ENCODE assay signal across 15 cellular contexts in the genomic region with DNA sequence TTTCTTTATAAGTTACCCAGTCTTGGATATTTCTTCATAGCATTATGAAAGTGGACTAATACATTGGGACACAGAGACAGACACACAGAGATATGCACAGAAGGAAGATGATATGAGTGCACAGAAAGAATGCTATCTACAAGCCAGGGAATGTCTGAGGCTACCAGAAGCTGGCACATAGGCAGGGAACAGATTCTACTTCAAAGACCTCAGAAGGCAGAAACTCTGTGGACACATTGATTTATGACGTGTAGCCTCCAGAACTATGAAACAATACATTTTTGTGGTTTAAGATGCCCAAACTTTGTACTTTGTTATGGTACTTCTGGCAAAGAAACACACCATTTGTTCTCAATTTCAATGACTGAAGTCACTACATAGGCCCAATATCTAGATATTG.
A peak's percentile ranks its signal among the peaks of the same experiment; 100 is the strongest.
DNase-seq lines count a peak whose midpoint lies in the region; TF ChIP-seq lines count a peak whose summit lies in the region.
"Had no signal": no experiment of that assay in that cellular context is flagged by ENCODE, and none has a peak within 500 bp of the region (broad histone marks: within the 10 kb centered on the region; RNA-seq: fewer than 3 reads in every experiment).

No MANE protein-coding gene starts in this region.

- POLR2A ChIA-PET in AG04449 (lab: Yijun Ruan, JAX), result no interaction called here

- CTCF ChIA-PET in AG04449 (lab: Yijun Ruan, JAX), result interaction anchor here (0.9 kb wide), 1 partner anchor 565 kb away, joined by 3 read pairs; no protein-coding TSS in a partner anchor

- peak; percentile 56 for DNase-seq in AG04449 (ENCODE audit: low read depth, low spot score)
- peak; percentile 82 for DNase-seq in HFFc6
- DNase-seq in astrocyte of the hippocampus (ENCODE audit: low read depth, low spot score), result peak; percentile 85
- peak; percentile 79 for DNase-seq in glomerular visceral epithelial cell (ENCODE audit: extremely low spot score)
- no peak for DNase-seq in coronary artery (ENCODE audit: low spot score)
- no peak for DNase-seq in UCSD-AML1 (lab: John Stamatoyannopoulos, UW; ENCODE audit: unreplicated experiment)
- DNase-seq in activated CD4-positive, alpha-beta T cell treated with anti-CD3 and anti-CD28 coated beads, Interleukin-2, amount 50 U/mL, for 4 hours, result no peak
- no peak for DNase-seq in dermis blood vessel endothelial cell
- DNase-seq: anterior cingulate cortex; naive B cell; NCI-H2029; NCI-H69; stimulated activated naive CD8-positive, alpha-beta T cell treated with anti-CD3 and anti-CD28 coated beads, Interleukin-15, amount 100 ng/mL, for 72 hours; uterus had no signal

- TF ChIP-seq CTCF in AG04449 (IDR thresholded peaks at IDR 0.05; ENCODE audit: insufficient read depth, low read length, missing control alignments) (no peak), HFFc6 (IDR thresholded peaks at IDR 0.05) (no peak), coronary artery (IDR thresholded peaks at IDR 0.05) (no peak)

- H3K27ac ChIP-seq in coronary artery, result no peak overlapping the region
- H3K27ac ChIP-seq: uterus had no signal

- H3K27ac Mint-ChIP-seq in HFFc6, result peak overlapping the region; percentile 13; the same call in 1 of the 2 replicates
- H3K27ac Mint-ChIP-seq: progenitor cell of endocrine pancreas had no signal

- H3K4me3 ChIP-seq in AG04449 (ENCODE audit: low read depth, low read length), result no peak overlapping the region
- no peak overlapping the region for H3K4me3 ChIP-seq in coronary artery
- H3K4me3 ChIP-seq: uterus had no signal

- H3K4me3 Mint-ChIP-seq in HFFc6, result no peak overlapping the region
- H3K4me3 Mint-ChIP-seq: naive B cell; stimulated activated naive CD8-positive, alpha-beta T cell treated with anti-CD3 and anti-CD28 coated beads, Interleukin-15, amount 100 ng/mL, for 72 hours had no signal

- H3K4me1 Mint-ChIP-seq in HFFc6 (ENCODE audit: low read depth), result peaks cover 16% of the 10 kb centered on the region
- H3K4me1 Mint-ChIP-seq: stimulated activated naive CD8-positive, alpha-beta T cell treated with anti-CD3 and anti-CD28 coated beads, Interleukin-15, amount 100 ng/mL, for 72 hours had no signal

- H3K9me3 Mint-ChIP-seq in HFFc6, result no peaks in the 10 kb centered on the region

- H3K36me3 Mint-ChIP-seq in HFFc6 (ENCODE audit: low read depth), result peaks cover 5% of the 10 kb centered on the region; the same call in 1 of the 2 replicates

- no peaks in the 10 kb centered on the region for H3K27me3 Mint-ChIP-seq in HFFc6 (ENCODE audit: insufficient read depth)
- H3K27me3 Mint-ChIP-seq: naive B cell; progenitor cell of endocrine pancreas; stimulated activated naive CD8-positive, alpha-beta T cell treated with anti-CD3 and anti-CD28 coated beads, Interleukin-15, amount 100 ng/mL, for 72 hours had no signal

Comparison
In these comparisons a context has a peak if more than half of its experiments do, and no peak if none do; other contexts are left out.
1. DNase-seq: peak in AG04449 (single experiment), HFFc6 (single experiment), astrocyte of the hippocampus (single experiment) and glomerular visceral epithelial cell (single experiment); none in coronary artery (single experiment), UCSD-AML1 (single experiment), activated CD4-positive, alpha-beta T cell treated with anti-CD3 and anti-CD28 coated beads, Interleukin-2, amount 50 U/mL, for 4 hours (0 of 2) and dermis blood vessel endothelial cell (single experiment).